In genomic region chr11:65559951-65560537, GRCh38 we compare ENCODE assay signal across 7 cellular contexts. TPM values are rescaled to one million over a fixed set of nuclear protein-coding genes. Genes with fewer than 3 reads are reported as not detected.
A peak's percentile ranks its signal among the peaks of the same experiment; 100 is the strongest.
DNase-seq lines count a peak whose midpoint lies in the region; ATAC-seq and TF ChIP-seq lines count a peak whose summit lies in the region.
"Had no signal": no experiment of that assay in that cellular context is flagged by ENCODE, and none has a peak within 500 bp of the region (broad histone marks: within the 10 kb centered on the region; RNA-seq: fewer than 3 reads in every experiment).

No MANE protein-coding gene starts in this region.

- H3K27me3 ChIP-seq in right cardiac atrium (ENCODE audit: control insufficient read depth, insufficient read depth), result no peaks in the 10 kb centered on the region
- no peaks in the 10 kb centered on the region for H3K27me3 ChIP-seq in testis

- ATAC-seq in right cardiac atrium (peak; percentile 13 to 17), HG03378 (IDR thresholded peaks at IDR 0.05; ENCODE audit: unreplicated experiment) (no peak), HG02840 (IDR thresholded peaks at IDR 0.05; ENCODE audit: low FRiP score, unreplicated experiment) (no peak)

- DNase-seq in DMS79 (lab: John Stamatoyannopoulos, UW) (peak; percentile 59), SHP77 (lab: John Stamatoyannopoulos, UW) (peak; percentile 67 to 73), right cardiac atrium (peak in 1 of 3 donors; percentile 59), testis (no peak)

- TF ChIP-seq CTCF in testis (IDR thresholded peaks at IDR 0.05), result no peak

- peak overlapping the region; percentile 69 for H3K27ac ChIP-seq in right cardiac atrium (ENCODE audit: low read length)
- H3K27ac ChIP-seq in testis, result peak overlapping the region in 1 of 2 donors; percentile 93
- H3K27ac ChIP-seq: neutrophil had no signal

- no peaks in the 10 kb centered on the region for H3K36me3 ChIP-seq in testis (ENCODE audit: low read depth, missing control alignments)
- H3K36me3 ChIP-seq: neutrophil had no signal

- 40% methylated on average over 5 of the region's 5 CpGs for WGBS in right cardiac atrium
- WGBS in testis, 2 donors, result 43 to 48% methylated on average over 5 of the region's 5 CpGs

- intact Hi-C loops in right cardiac atrium (cut with DNase I) (no loop called here), testis (cut with DNase I; ENCODE audit: low total_unique reads) (no loop called here)

- TF ChIP-seq POLR2A in testis (IDR thresholded peaks at IDR 0.05), result no peak

- H3K4me1 ChIP-seq in right cardiac atrium (ENCODE audit: control insufficient read depth, insufficient read depth, low read length), result peaks cover 12% of the 10 kb centered on the region
- peaks cover 37% of the 10 kb centered on the region for H3K4me1 ChIP-seq in testis

- no peaks in the 10 kb centered on the region for H3K9me3 ChIP-seq in right cardiac atrium (ENCODE audit: control insufficient read depth, low read length)
- no peaks in the 10 kb centered on the region for H3K9me3 ChIP-seq in testis
- H3K9me3 ChIP-seq: neutrophil had no signal

- no peak overlapping the region for H3K4me3 ChIP-seq in right cardiac atrium (ENCODE audit: low read length)
- H3K4me3 ChIP-seq in testis, result no peak overlapping the region

RNA-seq across cellular contexts. Expression of gene LTBP3, which starts 1.9 kb away (rescaled TPM):
- total RNA-seq in right cardiac atrium (100 to 1,000 TPM; 128 to 161 (median 140) TPM), testis (100 to 1,000 TPM; 112 to 126 TPM)
- polyA plus RNA-seq in right cardiac atrium (60.2 TPM), testis (ENCODE audit: insufficient read depth, low read depth, low replicate concordance) (58.1 TPM)

RNA-seq across cellular contexts. Expression of gene ZNRD2, which starts 10.2 kb away (rescaled TPM):
- total RNA-seq in right cardiac atrium (10 to 100 TPM; 32.6 to 35.3 (median 34.9) TPM), testis (10 to 100 TPM; 67.7 to 79.6 TPM)
- polyA plus RNA-seq in right cardiac atrium (56.8 TPM), testis (ENCODE audit: insufficient read depth, low read depth, low replicate concordance) (77.6 TPM)

RNA-seq across cellular contexts. Expression of gene FAM89B, which starts 12.3 kb away (rescaled TPM):
- 10 to 100 TPM; 40.5 to 46.6 (median 45.9) TPM for total RNA-seq in right cardiac atrium
- polyA plus RNA-seq in right cardiac atrium, result 43.0 TPM
- 10 to 100 TPM; 59.9 to 63.2 TPM for total RNA-seq in testis
- 25.8 TPM for polyA plus RNA-seq in testis (ENCODE audit: insufficient read depth, low read depth, low replicate concordance)

RNA-seq across cellular contexts. Expression of gene EHBP1L1, which starts 15.8 kb away (rescaled TPM):
- total RNA-seq in right cardiac atrium (10 to 100 TPM; 43.9 to 80.2 (median 48.2) TPM), testis (10 to 100 TPM; 51.0 to 66.8 TPM)
- polyA plus RNA-seq in right cardiac atrium (35.7 TPM), testis (ENCODE audit: insufficient read depth, low read depth, low replicate concordance) (20.5 TPM)

RNA-seq across cellular contexts. Expression of gene SCYL1, which starts 35.2 kb away (rescaled TPM):
- total RNA-seq in right cardiac atrium (10 to 100 TPM; 59.9 to 65.2 (median 62.8) TPM), testis (100 to 1,000 TPM; 131 to 160 TPM)
- polyA plus RNA-seq in right cardiac atrium (56.6 TPM), testis (ENCODE audit: insufficient read depth, low read depth, low replicate concordance) (127 TPM)

Comparison
In these comparisons a context has a peak if more than half of its experiments do, and no peak if none do; other contexts are left out.
1. ATAC-seq: peak in right cardiac atrium (2 of 2); none in HG03378 (single experiment) and HG02840 (single experiment).